1 cellular context compared by ENCODE assay signal in the genomic region with DNA sequence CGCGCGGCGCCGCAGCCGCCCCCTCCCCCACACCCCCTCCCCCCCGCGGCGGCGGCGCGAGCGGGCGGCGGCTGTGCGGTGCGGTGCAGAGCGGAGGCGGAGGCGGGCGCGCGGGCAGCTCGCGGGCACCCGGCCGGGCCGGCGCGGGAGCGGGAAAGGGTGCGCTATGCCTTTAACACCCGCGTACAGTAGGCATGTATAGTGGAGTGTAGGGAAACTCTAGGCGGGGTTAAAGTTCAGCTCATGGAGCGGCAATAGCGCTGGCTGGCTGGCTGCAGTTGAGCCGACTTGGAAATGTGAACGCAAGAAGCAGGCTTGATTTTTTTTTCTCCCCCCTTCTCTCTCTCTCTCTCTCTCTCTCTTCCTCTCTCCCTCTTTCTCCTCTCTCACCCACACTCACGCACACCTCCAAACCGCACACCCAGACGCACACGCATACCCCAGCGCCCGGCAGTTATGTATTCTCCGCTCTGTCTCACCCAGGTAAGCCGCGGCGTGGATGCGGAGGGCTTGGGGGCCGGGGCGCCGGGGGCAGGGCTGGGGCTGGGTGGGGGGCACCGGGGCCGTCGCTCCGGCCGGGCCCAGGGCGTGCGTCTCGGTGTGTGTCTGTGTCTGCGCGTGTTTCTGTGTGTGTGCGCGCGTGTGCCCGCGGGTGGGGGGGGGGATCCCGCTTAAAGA.
TF ChIP-seq lines count a peak whose summit lies in the region.

Gene NFIA (plus strand): TSS at position 226 of the 678 bp plus-strand sequence.

TF ChIP-seq in HEK293, 187 proteins besides CTCF, POLR2A, EP300 and RAD21 (continued from another document and continues in another):
- TF ChIP-seq GLIS2 (tag by site-specific recombination; IDR thresholded peaks at IDR 0.05) (0 out of 2 replicates have a peak, but pooled peaks have one; percentile 21), YY2 (tag by site-specific recombination; IDR thresholded peaks at IDR 0.05) (no peak), ZNF416 (tag by site-specific recombination; IDR thresholded peaks at IDR 0.05) (no peak), MZF1 (tag by site-specific recombination; IDR thresholded peaks at IDR 0.05; ENCODE audit: borderline replicate concordance) (no peak; the same call in 1 of the 2 replicates), ZBTB7A (tag by site-specific recombination; IDR thresholded peaks at IDR 0.05; ENCODE audit: low read depth) (peak; percentile 55; the same call in 1 of the 2 replicates), ZNF544 (tag by site-specific recombination; IDR thresholded peaks at IDR 0.05) (no peak), ZNF530 (tag by site-specific recombination; IDR thresholded peaks at IDR 0.05; ENCODE audit: low read depth) (no peak), ZNF677 (tag by site-specific recombination; IDR thresholded peaks at IDR 0.05) (no peak), ZNF266 (tag by site-specific recombination; IDR thresholded peaks at IDR 0.05; ENCODE audit: low read depth) (no peak), SCRT2 (tag by site-specific recombination; IDR thresholded peaks at IDR 0.05) (no peak), ZBTB10 (tag by site-specific recombination; IDR thresholded peaks at IDR 0.05) (no peak), ZNF843 (tag by site-specific recombination; IDR thresholded peaks at IDR 0.05) (peak; percentile 57; the same call in 1 of the 2 replicates), KLF1 (tag by site-specific recombination; IDR thresholded peaks at IDR 0.05) (0 out of 2 replicates have a peak, but pooled peaks have one; percentile 13), ZNF501 (tag by site-specific recombination; IDR thresholded peaks at IDR 0.05) (peak; percentile 25; the same call in 1 of the 2 replicates), ZNF157 (tag by site-specific recombination; IDR thresholded peaks at IDR 0.05) (no peak), ZSCAN23 (tag by site-specific recombination; IDR thresholded peaks at IDR 0.05) (no peak), ZNF274 (IDR thresholded peaks at IDR 0.05; ENCODE audit: low read length) (no peak), ZNF274 (tag by site-specific recombination; IDR thresholded peaks at IDR 0.05; ENCODE audit: borderline replicate concordance) (no peak), ZNF639 (tag by site-specific recombination; IDR thresholded peaks at IDR 0.05) (peak; percentile 47; the same call in 1 of the 2 replicates), ZNF596 (tag by site-specific recombination; IDR thresholded peaks at IDR 0.05) (peak; percentile 94), ZBTB1 (tag by site-specific recombination; IDR thresholded peaks at IDR 0.05) (peak; percentile 96; the same call in 1 of the 2 replicates), HOXD13 (CRISPR knock-in tag; IDR thresholded peaks at IDR 0.05; ENCODE audit: borderline replicate concordance) (no peak), WT1 (tag by site-specific recombination; IDR thresholded peaks at IDR 0.05) (0 out of 2 replicates have a peak, but pooled peaks have one; percentile 8), ZNF16 (tag by site-specific recombination; IDR thresholded peaks at IDR 0.05; ENCODE audit: low read depth) (no peak), PRDM10 (tag by site-specific recombination; IDR thresholded peaks at IDR 0.05) (peak; percentile 36; the same call in 1 of the 2 replicates), ZNF510 (tag by site-specific recombination; IDR thresholded peaks at IDR 0.05; ENCODE audit: insufficient replicate concordance) (no peak), ZBTB20 (tag by site-specific recombination; IDR thresholded peaks at IDR 0.05) (peak; percentile 65; the same call in 1 of the 2 replicates), ZBTB17 (tag by site-specific recombination; IDR thresholded peaks at IDR 0.05) (peak; percentile 64), ZNF26 (tag by site-specific recombination; IDR thresholded peaks at IDR 0.05) (no peak), KLF9 (tag by site-specific recombination; IDR thresholded peaks at IDR 0.05; ENCODE audit: low read depth) (no peak), ZXDB (tag by site-specific recombination; IDR thresholded peaks at IDR 0.05) (peak; percentile 59), ZNF548 (tag by site-specific recombination; IDR thresholded peaks at IDR 0.05) (no peak), ZNF777 (tag by site-specific recombination; IDR thresholded peaks at IDR 0.05; ENCODE audit: borderline replicate concordance) (no peak), ZNF791 (tag by site-specific recombination; IDR thresholded peaks at IDR 0.05) (no peak), ZNF138 (tag by site-specific recombination; IDR thresholded peaks at IDR 0.05; ENCODE audit: borderline replicate concordance) (no peak), ZNF10 (tag by site-specific recombination; IDR thresholded peaks at IDR 0.05) (no peak), ZFP37 (tag by site-specific recombination; IDR thresholded peaks at IDR 0.05) (no peak), OSR2 (tag by site-specific recombination; IDR thresholded peaks at IDR 0.05) (no peak)
- TF ChIP-seq, protein P1, sequence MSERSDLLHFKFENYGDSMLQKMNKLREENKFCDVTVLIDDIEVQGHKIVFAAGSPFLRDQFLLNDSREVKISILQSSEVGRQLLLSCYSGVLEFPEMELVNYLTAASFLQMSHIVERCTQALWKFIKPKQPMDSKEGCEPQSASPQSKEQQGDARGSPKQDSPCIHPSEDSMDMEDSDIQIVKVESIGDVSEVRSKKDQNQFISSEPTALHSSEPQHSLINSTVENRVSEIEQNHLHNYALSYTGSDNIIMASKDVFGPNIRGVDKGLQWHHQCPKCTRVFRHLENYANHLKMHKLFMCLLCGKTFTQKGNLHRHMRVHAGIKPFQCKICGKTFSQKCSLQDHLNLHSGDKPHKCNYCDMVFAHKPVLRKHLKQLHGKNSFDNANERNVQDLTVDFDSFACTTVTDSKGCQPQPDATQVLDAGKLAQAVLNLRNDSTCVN (tag by site-specific recombination; optimal IDR thresholded peaks at IDR 0.05) = peak; percentile 68
- TF ChIP-seq, protein P2, sequence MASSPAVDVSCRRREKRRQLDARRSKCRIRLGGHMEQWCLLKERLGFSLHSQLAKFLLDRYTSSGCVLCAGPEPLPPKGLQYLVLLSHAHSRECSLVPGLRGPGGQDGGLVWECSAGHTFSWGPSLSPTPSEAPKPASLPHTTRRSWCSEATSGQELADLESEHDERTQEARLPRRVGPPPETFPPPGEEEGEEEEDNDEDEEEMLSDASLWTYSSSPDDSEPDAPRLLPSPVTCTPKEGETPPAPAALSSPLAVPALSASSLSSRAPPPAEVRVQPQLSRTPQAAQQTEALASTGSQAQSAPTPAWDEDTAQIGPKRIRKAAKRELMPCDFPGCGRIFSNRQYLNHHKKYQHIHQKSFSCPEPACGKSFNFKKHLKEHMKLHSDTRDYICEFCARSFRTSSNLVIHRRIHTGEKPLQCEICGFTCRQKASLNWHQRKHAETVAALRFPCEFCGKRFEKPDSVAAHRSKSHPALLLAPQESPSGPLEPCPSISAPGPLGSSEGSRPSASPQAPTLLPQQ (tag by site-specific recombination; IDR thresholded peaks at IDR 0.05) = no peak; the same call in 1 of the 2 replicates
- TF ChIP-seq, protein P3, sequence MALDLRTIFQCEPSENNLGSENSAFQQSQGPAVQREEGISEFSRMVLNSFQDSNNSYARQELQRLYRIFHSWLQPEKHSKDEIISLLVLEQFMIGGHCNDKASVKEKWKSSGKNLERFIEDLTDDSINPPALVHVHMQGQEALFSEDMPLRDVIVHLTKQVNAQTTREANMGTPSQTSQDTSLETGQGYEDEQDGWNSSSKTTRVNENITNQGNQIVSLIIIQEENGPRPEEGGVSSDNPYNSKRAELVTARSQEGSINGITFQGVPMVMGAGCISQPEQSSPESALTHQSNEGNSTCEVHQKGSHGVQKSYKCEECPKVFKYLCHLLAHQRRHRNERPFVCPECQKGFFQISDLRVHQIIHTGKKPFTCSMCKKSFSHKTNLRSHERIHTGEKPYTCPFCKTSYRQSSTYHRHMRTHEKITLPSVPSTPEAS (tag by site-specific recombination; IDR thresholded peaks at IDR 0.05) = peak; percentile 63; the same call in 1 of the 2 replicates
- TF ChIP-seq, protein P4, sequence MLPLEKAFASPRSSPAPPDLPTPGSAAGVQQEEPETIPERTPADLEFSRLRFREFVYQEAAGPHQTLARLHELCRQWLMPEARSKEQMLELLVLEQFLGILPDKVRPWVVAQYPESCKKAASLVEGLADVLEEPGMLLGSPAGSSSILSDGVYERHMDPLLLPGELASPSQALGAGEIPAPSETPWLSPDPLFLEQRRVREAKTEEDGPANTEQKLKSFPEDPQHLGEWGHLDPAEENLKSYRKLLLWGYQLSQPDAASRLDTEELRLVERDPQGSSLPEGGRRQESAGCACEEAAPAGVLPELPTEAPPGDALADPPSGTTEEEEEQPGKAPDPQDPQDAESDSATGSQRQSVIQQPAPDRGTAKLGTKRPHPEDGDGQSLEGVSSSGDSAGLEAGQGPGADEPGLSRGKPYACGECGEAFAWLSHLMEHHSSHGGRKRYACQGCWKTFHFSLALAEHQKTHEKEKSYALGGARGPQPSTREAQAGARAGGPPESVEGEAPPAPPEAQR (tag by site-specific recombination; IDR thresholded peaks at IDR 0.05) = no peak
- TF ChIP-seq, protein P5, sequence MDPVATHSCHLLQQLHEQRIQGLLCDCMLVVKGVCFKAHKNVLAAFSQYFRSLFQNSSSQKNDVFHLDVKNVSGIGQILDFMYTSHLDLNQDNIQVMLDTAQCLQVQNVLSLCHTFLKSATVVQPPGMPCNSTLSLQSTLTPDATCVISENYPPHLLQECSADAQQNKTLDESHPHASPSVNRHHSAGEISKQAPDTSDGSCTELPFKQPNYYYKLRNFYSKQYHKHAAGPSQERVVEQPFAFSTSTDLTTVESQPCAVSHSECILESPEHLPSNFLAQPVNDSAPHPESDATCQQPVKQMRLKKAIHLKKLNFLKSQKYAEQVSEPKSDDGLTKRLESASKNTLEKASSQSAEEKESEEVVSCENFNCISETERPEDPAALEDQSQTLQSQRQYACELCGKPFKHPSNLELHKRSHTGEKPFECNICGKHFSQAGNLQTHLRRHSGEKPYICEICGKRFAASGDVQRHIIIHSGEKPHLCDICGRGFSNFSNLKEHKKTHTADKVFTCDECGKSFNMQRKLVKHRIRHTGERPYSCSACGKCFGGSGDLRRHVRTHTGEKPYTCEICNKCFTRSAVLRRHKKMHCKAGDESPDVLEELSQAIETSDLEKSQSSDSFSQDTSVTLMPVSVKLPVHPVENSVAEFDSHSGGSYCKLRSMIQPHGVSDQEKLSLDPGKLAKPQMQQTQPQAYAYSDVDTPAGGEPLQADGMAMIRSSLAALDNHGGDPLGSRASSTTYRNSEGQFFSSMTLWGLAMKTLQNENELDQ (tag by site-specific recombination; IDR thresholded peaks at IDR 0.05; ENCODE audit: low read depth) = no peak
